ENCODE assay signal across 8 cellular contexts in genomic region chr11:44621140-44621681, GRCh38. TPM values are rescaled to one million over a fixed set of nuclear protein-coding genes. Genes with fewer than 3 reads are reported as not detected.
DNase-seq lines count a peak whose midpoint lies in the region; ATAC-seq lines count a peak whose summit lies in the region.

No MANE protein-coding gene starts in this region.

- peak overlapping the region; percentile 38; the same call in 1 of the 2 replicates for H3K9ac ChIP-seq in ES-I3 (ENCODE audit: low read depth, low read length)

- H3K36me3 ChIP-seq in ES-I3 (ENCODE audit: insufficient read depth, low read length) = no peaks in the 10 kb centered on the region

- ATAC-seq in GM18520 (IDR thresholded peaks at IDR 0.05; ENCODE audit: unreplicated experiment) = no peak
- ATAC-seq in GM21423 (IDR thresholded peaks at IDR 0.05; ENCODE audit: unreplicated experiment) = no peak

- 0 out of 2 replicates have a peak, but pooled peaks cover 6% of the 10 kb centered on the region for H3K4me1 ChIP-seq in ES-I3 (ENCODE audit: insufficient read depth, low read length)

- peak; percentile 92 for DNase-seq in HuH-7 (ENCODE audit: low spot score)
- DNase-seq in RPMI7951 (ENCODE audit: low read depth) = peak; percentile 27
- peak; percentile 20 for DNase-seq in activated gamma-delta T cell treated with anti-CD3 and anti-CD28 coated beads, Interleukin-2, amount 50 U/mL, for 16 hours (ENCODE audit: low read depth)
- DNase-seq in germinal center (ENCODE audit: low spot score) = peak; percentile 76
- DNase-seq in nucleus accumbens (lab: John Stamatoyannopoulos, UW) = peak in 49 of 56 donors; percentile 40 to 85 (median 70)

- no peaks in the 10 kb centered on the region for H3K9me3 ChIP-seq in ES-I3 (ENCODE audit: control insufficient read depth, insufficient read depth, low read length)

RNA-seq across cellular contexts. Expression of gene CD82, which starts 55.7 kb away (rescaled TPM):
- total RNA-seq in RPMI7951 (2014; rRNA removed; shearing (Covaris generic)) = 83.6 and 92.1 TPM in 2 replicates

Comparison
In these comparisons a context has a peak if more than half of its experiments do, and no peak if none do; other contexts are left out.
1. DNase-seq: peak in every context shown above with its lines; median percentile 92 in HuH-7; 76 in germinal center; 70 in nucleus accumbens; 27 in RPMI7951; 20 in activated gamma-delta T cell treated with anti-CD3 and anti-CD28 coated beads, Interleukin-2, amount 50 U/mL, for 16 hours.